ENCODE assay signal across 10 cellular contexts in the genomic region with DNA sequence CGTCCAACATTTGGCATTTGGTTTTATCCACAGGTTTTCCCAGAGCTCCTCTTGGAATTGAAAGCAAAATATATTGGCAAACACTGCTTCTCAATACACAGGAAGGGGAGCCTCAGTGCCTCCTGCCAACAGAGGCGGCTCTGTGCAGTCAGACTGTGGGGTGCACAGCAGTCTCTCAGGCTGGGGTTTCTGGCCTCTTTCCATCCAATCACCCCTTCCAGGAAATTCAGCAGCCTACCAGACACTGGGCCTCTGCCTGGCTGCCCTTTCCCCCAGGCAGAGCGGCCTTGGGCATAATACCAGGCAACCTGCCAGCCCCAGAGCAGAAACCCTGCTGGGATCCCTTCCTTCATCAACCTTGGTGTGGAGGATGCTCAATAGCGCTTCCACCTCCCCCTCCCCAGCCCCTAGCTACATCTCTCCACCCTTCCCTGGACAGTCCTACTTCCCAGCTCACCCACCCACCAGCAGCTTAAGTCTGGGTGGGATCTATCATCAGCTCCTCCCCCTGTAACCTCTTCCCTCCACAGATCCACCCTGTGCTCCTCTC. TPM values are rescaled to one million over a fixed set of nuclear protein-coding genes. Genes with fewer than 3 reads are reported as not detected.
A peak's percentile ranks its signal among the peaks of the same experiment; 100 is the strongest.
DNase-seq lines count a peak whose midpoint lies in the region; ATAC-seq and TF ChIP-seq lines count a peak whose summit lies in the region.
"Had no signal": no experiment of that assay in that cellular context is flagged by ENCODE, and none has a peak within 500 bp of the region (broad histone marks: within the 10 kb centered on the region; RNA-seq: fewer than 3 reads in every experiment).

No MANE protein-coding gene starts in this region.

- peak overlapping the region; percentile 80 for H3K27ac Mint-ChIP-seq in osteocyte (ENCODE audit: unreplicated experiment)

- TF ChIP-seq CTCF in fibroblast of pulmonary artery (IDR thresholded peaks at IDR 0.05; ENCODE audit: low read length, missing control alignments) = no peak
- no peak for TF ChIP-seq CTCF in osteocyte (IDR thresholded peaks at IDR 0.05)
- no peak for TF ChIP-seq CTCF in GM10266 (IDR thresholded peaks at IDR 0.05; ENCODE audit: control insufficient read depth, insufficient read depth, low read depth, missing control alignments)

- peak overlapping the region; percentile 31 for H3K4me3 ChIP-seq in fibroblast of pulmonary artery (replicated peaks; ENCODE audit: low read depth, low read length)

- peaks cover 47% of the 10 kb centered on the region for H3K4me1 Mint-ChIP-seq in osteocyte (ENCODE audit: unreplicated experiment)

- DNase-seq in ELF-1 (ENCODE audit: low read depth, low spot score) (peak; percentile 30), NCI-H226 (peak; percentile 65), fibroblast of pulmonary artery (ENCODE audit: low read depth) (peak; percentile 72), osteocyte (ENCODE audit: extremely low spot score, unreplicated experiment) (no peak), dedifferentiated amniotic fluid mesenchymal stem cell (ENCODE audit: extremely low spot score) (no peak), ureter (ENCODE audit: low spot score) (no peak), GM10266 (ENCODE audit: extremely low spot score) (no peak)

- no peaks in the 10 kb centered on the region for H3K27me3 Mint-ChIP-seq in osteocyte (ENCODE audit: unreplicated experiment)
- H3K27me3 Mint-ChIP-seq: central memory CD8-positive, alpha-beta T cell had no signal

- H3K4me3 Mint-ChIP-seq in osteocyte (ENCODE audit: unreplicated experiment) = no peak overlapping the region
- H3K4me3 Mint-ChIP-seq: central memory CD8-positive, alpha-beta T cell had no signal

- no peak for ATAC-seq in GM19023 (IDR thresholded peaks at IDR 0.05; ENCODE audit: unreplicated experiment)

- H3K9me3 Mint-ChIP-seq in osteocyte (ENCODE audit: unreplicated experiment) = no peaks in the 10 kb centered on the region
- H3K9me3 Mint-ChIP-seq: central memory CD8-positive, alpha-beta T cell had no signal

- H3K36me3 Mint-ChIP-seq in osteocyte (ENCODE audit: unreplicated experiment) = peaks cover 27% of the 10 kb centered on the region

RNA-seq across cellular contexts. Expression of gene RAPSN, which starts 17.8 kb away (rescaled TPM):
- total RNA-seq in osteocyte (0.24 and 0.42 TPM in 2 replicates), ureter (0.44 TPM)
- total RNA-seq: subcutaneous adipose tissue had no signal

RNA-seq across cellular contexts. Expression of gene PSMC3, which starts 40.5 kb away (rescaled TPM):
- 123 and 126 TPM in 2 replicates for total RNA-seq in osteocyte
- 87.4 TPM for total RNA-seq in ureter

RNA-seq across cellular contexts. Expression of gene SLC39A13, which starts 58.4 kb away (rescaled TPM):
- total RNA-seq in osteocyte (95.4 and 98.7 TPM in 2 replicates), ureter (40.4 TPM)

Comparison
In these comparisons a context has a peak if more than half of its experiments do, and no peak if none do; other contexts are left out.
1. DNase-seq: peak in ELF-1 (single experiment), NCI-H226 (single experiment) and fibroblast of pulmonary artery (single experiment); none in osteocyte (single experiment), dedifferentiated amniotic fluid mesenchymal stem cell (single experiment), ureter (single experiment) and GM10266 (single experiment).